Comparison of ENCODE assay signal across 1 cellular context in genomic region chr17:81295031-81295677, GRCh38.
TF ChIP-seq lines count a peak whose summit lies in the region.

TSS of gene SLC38A10 (minus strand) at chr17:81295307. CDS start at chr17:81294921, 386 bp downstream.

TF ChIP-seq in HepG2, 621 proteins besides CTCF, POLR2A, EP300 and RAD21 (continued from another document and continues in another):
- TF ChIP-seq CSRNP1 (CRISPR knock-in tag; IDR thresholded peaks at IDR 0.05) (peak; percentile 96), ZNF382 (CRISPR knock-in tag; IDR thresholded peaks at IDR 0.05; ENCODE audit: borderline replicate concordance) (no peak), ZNF367 (CRISPR knock-in tag; IDR thresholded peaks at IDR 0.05; ENCODE audit: borderline replicate concordance) (no peak), MEIS2 (CRISPR knock-in tag; IDR thresholded peaks at IDR 0.05) (peak; percentile 77; the same call in 1 of the 2 replicates), ZNF567 (CRISPR knock-in tag; IDR thresholded peaks at IDR 0.05; ENCODE audit: borderline replicate concordance) (peak; percentile 97), ZBTB34 (CRISPR knock-in tag; IDR thresholded peaks at IDR 0.05) (no peak), RBM39 (IDR thresholded peaks at IDR 0.05; ENCODE audit: low read depth, low read length, poor library complexity, severe bottlenecking) (peak; percentile 96), RARA (CRISPR knock-in tag; IDR thresholded peaks at IDR 0.05) (no peak; the same call in 1 of the 2 replicates), RNF2 (conservative IDR thresholded peaks at IDR 0.05; ENCODE audit: low read depth) (peak; percentile 48; the same call in 1 of the 2 replicates), ZNF572 (CRISPR knock-in tag; IDR thresholded peaks at IDR 0.05) (0 out of 2 replicates have a peak, but pooled peaks have one; percentile 31), EHMT2 (IDR thresholded peaks at IDR 0.05; ENCODE audit: borderline replicate concordance, low read depth, low read length) (no peak), ZNF770 (CRISPR knock-in tag; IDR thresholded peaks at IDR 0.05) (peak; percentile 74), ZBTB49 (CRISPR knock-in tag; IDR thresholded peaks at IDR 0.05; ENCODE audit: borderline replicate concordance) (no peak), ZNF484 (CRISPR knock-in tag; IDR thresholded peaks at IDR 0.05; ENCODE audit: borderline replicate concordance, low read depth) (no peak), NFYB (CRISPR knock-in tag; IDR thresholded peaks at IDR 0.05) (peak; percentile 95), ZGPAT (CRISPR knock-in tag; IDR thresholded peaks at IDR 0.05) (peak; percentile 83), ZEB1 (IDR thresholded peaks at IDR 0.05; ENCODE audit: insufficient replicate concordance, low read depth) (no peak), TOE1 (CRISPR knock-in tag; IDR thresholded peaks at IDR 0.05) (no peak), ZFP36L2 (CRISPR knock-in tag; IDR thresholded peaks at IDR 0.05) (0 out of 2 replicates have a peak, but pooled peaks have one; percentile 9), MXD4 (CRISPR knock-in tag; IDR thresholded peaks at IDR 0.05) (peak; percentile 74), GATA4 (IDR thresholded peaks at IDR 0.05; ENCODE audit: borderline replicate concordance, low read depth) (peak; percentile 79; the same call in 1 of the 2 replicates), ZNF121 (CRISPR knock-in tag; IDR thresholded peaks at IDR 0.05) (peak; percentile 76), ZC3H13 (CRISPR knock-in tag; IDR thresholded peaks at IDR 0.05) (0 out of 2 replicates have a peak, but pooled peaks have one; percentile 29), MED13 (CRISPR knock-in tag; IDR thresholded peaks at IDR 0.05) (peak; percentile 90), KLF11 (CRISPR knock-in tag; IDR thresholded peaks at IDR 0.05) (peak; percentile 84; the same call in 1 of the 2 replicates), HNRNPLL (IDR thresholded peaks at IDR 0.05; ENCODE audit: low read depth, low read length, poor library complexity, severe bottlenecking) (peak; percentile 12), SP4 (CRISPR knock-in tag; IDR thresholded peaks at IDR 0.05) (peak; percentile 96), BHLHE40 (IDR thresholded peaks at IDR 0.05; ENCODE audit: low read length) (no peak), MAZ (IDR thresholded peaks at IDR 0.05; ENCODE audit: borderline replicate concordance, low read depth, low read length) (peak; percentile 65; the same call in 1 of the 2 replicates), MAZ (CRISPR knock-in tag; IDR thresholded peaks at IDR 0.05; ENCODE audit: low read depth) (peak; percentile 90), ZXDC (CRISPR knock-in tag; IDR thresholded peaks at IDR 0.05) (no peak; the same call in 1 of the 2 replicates), TRIM24 (CRISPR knock-in tag; IDR thresholded peaks at IDR 0.05) (no peak), ZSCAN21 (CRISPR knock-in tag; IDR thresholded peaks at IDR 0.05; ENCODE audit: borderline replicate concordance) (no peak), ZZZ3 (CRISPR knock-in tag; IDR thresholded peaks at IDR 0.05; ENCODE audit: borderline replicate concordance) (no peak; the same call in 1 of the 2 replicates), SIN3A (IDR thresholded peaks at IDR 0.05; ENCODE audit: borderline replicate concordance, low read depth, low read length) (peak; percentile 96), ZNF740 (CRISPR knock-in tag; IDR thresholded peaks at IDR 0.05) (no peak), NFYC (CRISPR knock-in tag; IDR thresholded peaks at IDR 0.05) (peak; percentile 92), TBL1XR1 (IDR thresholded peaks at IDR 0.05; ENCODE audit: borderline replicate concordance, low read length, partially characterized antibody) (peak; percentile 45), KLF13 (CRISPR knock-in tag; IDR thresholded peaks at IDR 0.05) (peak; percentile 73; the same call in 1 of the 2 replicates), ZNF800 (CRISPR knock-in tag; IDR thresholded peaks at IDR 0.05) (no peak), AHDC1 (CRISPR knock-in tag; IDR thresholded peaks at IDR 0.05; ENCODE audit: borderline replicate concordance) (no peak), ATRX (CRISPR knock-in tag; IDR thresholded peaks at IDR 0.05; ENCODE audit: borderline replicate concordance) (0 out of 2 replicates have a peak, but pooled peaks have one; percentile 23)
